28 cellular contexts compared by ENCODE assay signal in the genomic region with DNA sequence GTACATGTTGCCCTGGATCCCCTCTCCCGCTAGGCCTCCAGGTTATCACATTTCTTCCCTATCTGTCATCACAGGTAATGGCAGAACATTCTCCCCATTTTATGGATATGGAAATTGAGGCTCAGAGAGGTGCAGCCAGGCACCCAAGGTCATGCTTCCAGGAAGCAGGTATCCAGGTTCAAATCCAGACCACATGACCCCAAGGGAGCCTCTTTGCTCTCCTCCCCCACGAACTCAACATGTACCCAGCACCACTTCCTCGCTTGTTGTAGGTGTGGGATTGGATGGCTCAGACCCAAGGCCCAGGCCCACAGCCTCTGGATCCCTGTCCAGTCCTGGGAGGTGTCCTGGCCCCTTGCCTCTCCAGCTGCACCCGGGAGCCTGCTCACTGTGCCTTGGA.
"Had no signal": no experiment of that assay in that cellular context is flagged by ENCODE, and none has a peak within 500 bp of the region (broad histone marks: within the 10 kb centered on the region; RNA-seq: fewer than 3 reads in every experiment).

No MANE protein-coding gene starts in this region.

- H3K9me3 Mint-ChIP-seq: activated T-helper 2 cell treated with anti-CD3 and anti-CD28 coated beads, Interferon-gamma antibody, Interleukin-2, Interleukin-4, amounts not matched to agents 10 μg/mL and 5 μg/mL and 100 μg/mL, durations not matched to agents 14 hours and 24 hours and 36 hours; dendritic cell treated with granulocyte-macrophage colony-stimulating factor and Interleukin-4, amounts not matched to agents 40 ng/mL and 50 ng/mL, for 4 days; nephron progenitor cell; stimulated activated naive B cell treated with anti-CD40 and anti-IgM and Interleukin-4, amounts not matched to agents 10 μg/mL and 1 μg/mL and 100 μg/mL, for 72 hours; T-helper 2 cell treated with Interferon-gamma antibody and Interleukin-4, amounts not matched to agents 5 μg/mL and 100 μg/mL, for 36 hours had no signal

- ATAC-seq: activated CD4-positive, alpha-beta T cell treated with anti-CD3 and anti-CD28 coated beads for 36 hours; activated CD8-positive, alpha-beta memory T cell treated with anti-CD3 and anti-CD28 coated beads, Interleukin-2, amount 10 ng/mL, durations not matched to agents 7 days and 5 days; activated CD8-positive, alpha-beta T cell treated with anti-CD3 and anti-CD28 coated beads, Interleukin-2, amount 10 ng/mL, durations not matched to agents 7 days and 5 days; left cardiac atrium; left ventricle myocardium superior; pancreas; psoas muscle; stimulated activated naive B cell treated with anti-CD40 and anti-IgM and Interleukin-4, amounts not matched to agents 10 μg/mL and 1 μg/mL and 100 μg/mL, for 72 hours had no signal

- H3K27me3 Mint-ChIP-seq: activated CD4-positive, alpha-beta T cell treated with anti-CD3 and anti-CD28 coated beads for 36 hours; activated naive CD8-positive, alpha-beta T cell had no signal

- H3K27ac Mint-ChIP-seq: activated CD4-positive, alpha-beta T cell treated with anti-CD3 and anti-CD28 coated beads for 36 hours; activated CD8-positive, alpha-beta memory T cell treated with anti-CD3 and anti-CD28 coated beads, Interleukin-2, amount 10 ng/mL, durations not matched to agents 7 days and 5 days; activated CD8-positive, alpha-beta T cell treated with anti-CD3 and anti-CD28 coated beads, Interleukin-2, amount 10 ng/mL, durations not matched to agents 7 days and 5 days; activated naive CD8-positive, alpha-beta T cell; activated T-helper 2 cell treated with anti-CD3 and anti-CD28 coated beads, Interferon-gamma antibody, Interleukin-2, Interleukin-4, amounts not matched to agents 10 μg/mL and 5 μg/mL and 100 μg/mL, durations not matched to agents 14 hours and 24 hours and 36 hours; dendritic cell treated with granulocyte-macrophage colony-stimulating factor and Interleukin-4, amounts not matched to agents 40 ng/mL and 50 ng/mL, for 4 days; naive B cell; nephron progenitor cell; stimulated activated naive B cell treated with anti-CD40 and anti-IgM and Interleukin-4, amounts not matched to agents 10 μg/mL and 1 μg/mL and 100 μg/mL, for 72 hours; T-helper 2 cell treated with Interferon-gamma antibody and Interleukin-4, amounts not matched to agents 5 μg/mL and 100 μg/mL, for 36 hours had no signal

- H3K36me3 Mint-ChIP-seq: activated CD8-positive, alpha-beta memory T cell treated with anti-CD3 and anti-CD28 coated beads, Interleukin-2, amount 10 ng/mL, durations not matched to agents 7 days and 5 days; activated naive CD8-positive, alpha-beta T cell; naive B cell; stimulated activated naive B cell treated with anti-CD40 and anti-IgM and Interleukin-4, amounts not matched to agents 10 μg/mL and 1 μg/mL and 100 μg/mL, for 72 hours had no signal

- FAIRE-seq: frontal cortex, keratinocyte, pancreas had no signal

- H3K4me1 Mint-ChIP-seq: activated CD4-positive, alpha-beta T cell treated with anti-CD3 and anti-CD28 coated beads for 36 hours; activated CD8-positive, alpha-beta memory T cell treated with anti-CD3 and anti-CD28 coated beads, Interleukin-2, amount 10 ng/mL, durations not matched to agents 7 days and 5 days; naive B cell had no signal

- DNase-seq: activated CD4-positive, alpha-beta T cell treated with anti-CD3 and anti-CD28 coated beads for 36 hours; activated CD4-positive, CD25-positive, alpha-beta regulatory T cell; activated CD8-positive, alpha-beta memory T cell treated with anti-CD3 and anti-CD28 coated beads, Interleukin-2, amount 10 ng/mL, durations not matched to agents 7 days and 5 days; activated CD8-positive, alpha-beta T cell treated with anti-CD3 and anti-CD28 coated beads, Interleukin-2, amount 10 ng/mL, durations not matched to agents 7 days and 5 days; activated naive CD4-positive, alpha-beta T cell; activated T-cell treated with anti-CD3 and anti-CD28 coated beads, Interleukin-2, amount 50 U/mL, for 48 hours; brain microvascular endothelial cell; central memory CD4-positive, alpha-beta T cell; effector CD4-positive, alpha-beta T cell; glutamatergic neuron; left cardiac atrium; left ventricle myocardium superior; naive B cell; nephron progenitor cell; pancreas; psoas muscle; stimulated activated CD4-positive, alpha-beta T cell treated with anti-CD3 and anti-CD28 coated beads, Interleukin-15, amount 100 ng/mL, for 24 hours; stimulated activated CD4-positive, alpha-beta T cell treated with anti-CD3 and anti-CD28 coated beads, Interleukin-2, amount 100 ng/mL, for 24 hours; stimulated activated naive B cell treated with anti-CD40 and anti-IgM and Interleukin-4, amounts not matched to agents 10 μg/mL and 1 μg/mL and 100 μg/mL, for 72 hours; stomach; T-helper 1 cell; tibial artery had no signal

- H3K4me3 Mint-ChIP-seq: activated CD4-positive, alpha-beta T cell treated with anti-CD3 and anti-CD28 coated beads for 36 hours; activated CD8-positive, alpha-beta memory T cell treated with anti-CD3 and anti-CD28 coated beads, Interleukin-2, amount 10 ng/mL, durations not matched to agents 7 days and 5 days; activated CD8-positive, alpha-beta T cell treated with anti-CD3 and anti-CD28 coated beads, Interleukin-2, amount 10 ng/mL, durations not matched to agents 7 days and 5 days; activated naive CD8-positive, alpha-beta T cell; dendritic cell treated with granulocyte-macrophage colony-stimulating factor and Interleukin-4, amounts not matched to agents 40 ng/mL and 50 ng/mL, for 4 days; naive B cell; nephron progenitor cell; stimulated activated naive B cell treated with anti-CD40 and anti-IgM and Interleukin-4, amounts not matched to agents 10 μg/mL and 1 μg/mL and 100 μg/mL, for 72 hours; T-helper 2 cell treated with Interferon-gamma antibody and Interleukin-4, amounts not matched to agents 5 μg/mL and 100 μg/mL, for 36 hours had no signal
